In the genomic region with DNA sequence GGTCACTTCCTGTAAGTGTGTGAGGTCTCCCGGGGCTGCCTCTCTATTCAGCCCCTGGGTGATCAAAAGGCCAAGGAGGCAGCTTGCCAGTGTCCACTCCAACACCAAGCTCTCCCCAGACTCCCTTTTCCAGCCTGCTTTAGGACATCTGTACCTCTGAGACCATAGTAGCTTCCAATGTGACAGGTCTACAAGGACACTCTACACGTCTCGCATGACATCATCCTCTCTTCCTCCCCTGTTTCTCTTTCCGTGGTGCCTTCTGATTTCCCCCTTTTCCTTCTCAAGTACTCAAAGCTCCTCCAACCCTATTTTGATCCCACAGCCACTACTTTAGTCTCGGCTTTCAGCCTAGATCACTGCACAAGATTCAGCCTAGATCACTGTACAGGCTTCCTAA, we compare ENCODE assay signal across 8 cellular contexts.
A peak's percentile ranks its signal among the peaks of the same experiment; 100 is the strongest.
DNase-seq lines count a peak whose midpoint lies in the region; ATAC-seq and TF ChIP-seq lines count a peak whose summit lies in the region.

No MANE protein-coding gene starts in this region.

- ATAC-seq in activated CD4-positive, CD25-positive, alpha-beta regulatory T cell treated with anti-CD3 and anti-CD28 coated beads, Interleukin-2, amount 50 U/mL, for 24 hours: no peak
- ATAC-seq in GM18519 (IDR thresholded peaks at IDR 0.05; ENCODE audit: low FRiP score, unreplicated experiment): no peak

- peak; percentile 21 for DNase-seq in GM10248 (ENCODE audit: extremely low spot score)
- DNase-seq in SK-N-MC (ENCODE audit: low read depth, low spot score): no peak
- DNase-seq in foreskin fibroblast: no peak
- DNase-seq in DMS114 treated with DMSO at 0.1 percent for 48 hours (lab: John Stamatoyannopoulos, UW; ENCODE audit: unreplicated experiment): no peak
- no peak for DNase-seq in putamen (ENCODE audit: low spot score)

- no peaks in the 10 kb centered on the region for H3K9me3 ChIP-seq in SK-N-MC (ENCODE audit: low read depth, low read length)

- peaks cover 3% of the 10 kb centered on the region for H3K4me1 ChIP-seq in rectal smooth muscle tissue (ENCODE audit: control insufficient read depth, insufficient read depth, low read length)

- TF ChIP-seq CTCF in GM10248 (IDR thresholded peaks at IDR 0.05; ENCODE audit: control extremely low read depth, extremely low read depth, low read depth, missing control alignments): no peak
- no peak for TF ChIP-seq CTCF in foreskin fibroblast (IDR thresholded peaks at IDR 0.05; ENCODE audit: low read depth, low read length)

- CTCF ChIA-PET in GM10248 (lab: Yijun Ruan, JAX): interaction anchor here (0.7 to 7.7 kb wide), 10 partner anchors 8 to 99 kb away, joined by 3 to 65 read pairs (median 4); no protein-coding TSS in a partner anchor

- H3K27me3 ChIP-seq in rectal smooth muscle tissue (ENCODE audit: control insufficient read depth, insufficient read depth, low read length): no peaks in the 10 kb centered on the region

- H3K27ac ChIP-seq in SK-N-MC (no peak overlapping the region), rectal smooth muscle tissue (ENCODE audit: low read depth, low read length) (peak overlapping the region; percentile 28)

- H3K9ac ChIP-seq in SK-N-MC (ENCODE audit: insufficient read length): no peak overlapping the region
- no peak overlapping the region for H3K9ac ChIP-seq in rectal smooth muscle tissue (ENCODE audit: low read length)

- H3K4me3 ChIP-seq in SK-N-MC (peak overlapping the region; percentile 86; the same call in 1 of the 2 replicates), foreskin fibroblast (ENCODE audit: low read depth in 1 of 2, low read length in 2 of 2) (peak overlapping the region; percentile 71 to 87), rectal smooth muscle tissue (ENCODE audit: low read length) (peak overlapping the region; percentile 73)

- H3K36me3 ChIP-seq in SK-N-MC (ENCODE audit: insufficient read depth, low read length): no peaks in the 10 kb centered on the region
- H3K36me3 ChIP-seq in rectal smooth muscle tissue (ENCODE audit: control insufficient read depth, insufficient read depth, low read length): no peaks in the 10 kb centered on the region

- POLR2A ChIA-PET in GM10248 (lab: Yijun Ruan, JAX): interaction anchor here (0.6 to 1.2 kb wide), 4 partner anchors 12 to 800 kb away, joined by 3 to 6 read pairs (median 4); a partner anchor contains a TSS
